Comparison of ENCODE assay signal across 38 cellular contexts in the genomic region with DNA sequence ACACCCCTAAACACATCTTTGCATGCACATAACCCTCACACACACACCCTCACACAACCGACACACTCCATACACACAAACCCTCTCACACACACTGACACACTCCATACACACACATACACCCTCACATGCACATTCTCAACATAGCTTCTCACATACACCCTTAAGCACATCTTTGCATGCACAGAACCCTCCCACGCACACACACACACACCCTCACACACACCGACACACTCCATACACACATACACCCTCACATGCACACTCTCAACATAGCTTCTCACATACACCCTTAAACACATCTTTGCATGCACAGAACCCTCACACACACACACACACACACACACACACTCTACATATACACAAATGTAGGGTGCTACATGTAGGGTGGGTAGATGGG.
"Had no signal": no experiment of that assay in that cellular context is flagged by ENCODE, and none has a peak within 500 bp of the region (broad histone marks: within the 10 kb centered on the region; RNA-seq: fewer than 3 reads in every experiment).

No MANE protein-coding gene starts in this region.

- H3K27ac Mint-ChIP-seq: activated B cell treated with CpG ODN at 0.5 μM for 24 hours; activated CD4-positive, alpha-beta memory T cell treated with anti-CD3 and anti-CD28 coated beads for 36 hours; activated CD4-positive, alpha-beta T cell treated with anti-CD3 and anti-CD28 coated beads, Interleukin-2, amount 10 ng/mL, durations not matched to agents 24 days and 14 days; activated CD8-positive, alpha-beta T cell treated with anti-CD3 and anti-CD28 coated beads for 36 hours; activated naive CD4-positive, alpha-beta T cell treated with anti-CD3 and anti-CD28 coated beads for 36 hours; activated naive CD4-positive, alpha-beta T cell treated with anti-CD3 and anti-CD28 coated beads, Interleukin-2, amount 50 U/mL, for 72 hours; activated naive CD8-positive, alpha-beta T cell treated with anti-CD3 and anti-CD28 coated beads for 36 hours; activated T-cell treated with anti-CD3 and anti-CD28 coated beads, Interleukin-2, amount 50 U/mL, for 72 hours; activated T-helper 1 cell treated with anti-CD3 and anti-CD28 coated beads, Interleukin-12 subunit alpha, Interleukin-12 subunit beta, Interleukin-2, Interleukin-4 antibody, amounts not matched to agents 30 ng/mL and 10 ng/mL and 1 ng/mL, durations not matched to agents 14 hours and 24 hours and 36 hours; activated T-helper 17 cell treated with anti-CD3 and anti-CD28 coated beads, Interleukin-2, amount 50 U/mL, for 72 hours; brain; T-helper 1 cell treated with Interleukin-12 subunit alpha and Interleukin-12 subunit beta and Interleukin-4 antibody, amounts not matched to agents 30 μg/mL and 1 μg/mL, for 36 hours; T-helper 2 cell treated with Interferon-gamma antibody and Interleukin-4, amounts not matched to agents 5 μg/mL and 100 μg/mL, for 36 hours had no signal

- H3K36me3 Mint-ChIP-seq: activated CD4-positive, alpha-beta memory T cell treated with anti-CD3 and anti-CD28 coated beads for 36 hours; activated naive CD4-positive, alpha-beta T cell treated with anti-CD3 and anti-CD28 coated beads, Interleukin-2, amount 50 U/mL, for 72 hours; activated naive CD8-positive, alpha-beta T cell treated with anti-CD3 and anti-CD28 coated beads for 36 hours; brain had no signal

- H3K4me3 ChIP-seq: adrenal gland, ascending aorta, breast epithelium, cardiac muscle cell had no signal

- H3K4me3 Mint-ChIP-seq: activated B cell treated with CpG ODN at 0.5 μM for 24 hours; activated CD4-positive, alpha-beta memory T cell treated with anti-CD3 and anti-CD28 coated beads for 36 hours; activated CD4-positive, alpha-beta T cell treated with anti-CD3 and anti-CD28 coated beads, Interleukin-2, amount 10 ng/mL, durations not matched to agents 24 days and 14 days; activated CD8-positive, alpha-beta T cell treated with anti-CD3 and anti-CD28 coated beads for 36 hours; activated naive CD4-positive, alpha-beta T cell treated with anti-CD3 and anti-CD28 coated beads for 36 hours; activated naive CD8-positive, alpha-beta T cell treated with anti-CD3 and anti-CD28 coated beads for 36 hours; activated T-cell treated with anti-CD3 and anti-CD28 coated beads, Interleukin-2, amount 50 U/mL, for 4 hours; activated T-cell treated with anti-CD3 and anti-CD28 coated beads, Interleukin-2, amount 50 U/mL, for 72 hours; activated T-helper 1 cell treated with anti-CD3 and anti-CD28 coated beads, Interleukin-12 subunit alpha, Interleukin-12 subunit beta, Interleukin-2, Interleukin-4 antibody, amounts not matched to agents 30 ng/mL and 10 ng/mL and 1 ng/mL, durations not matched to agents 14 hours and 24 hours and 36 hours; activated T-helper 17 cell treated with anti-CD3 and anti-CD28 coated beads, Interleukin-2, amount 50 U/mL, for 72 hours; brain; central memory CD8-positive, alpha-beta T cell; T-helper 1 cell treated with Interleukin-12 subunit alpha and Interleukin-12 subunit beta and Interleukin-4 antibody, amounts not matched to agents 30 μg/mL and 1 μg/mL, for 36 hours; T-helper 2 cell treated with Interferon-gamma antibody and Interleukin-4, amounts not matched to agents 5 μg/mL and 100 μg/mL, for 36 hours had no signal

- H3K27ac ChIP-seq: adrenal gland, ascending aorta, breast epithelium, cardiac muscle cell, VCaP had no signal

- H3K36me3 ChIP-seq: adrenal gland, ascending aorta, breast epithelium, cardiac muscle cell had no signal

- H3K9me3 Mint-ChIP-seq: activated B cell treated with CpG ODN at 0.5 μM for 24 hours; activated CD4-positive, alpha-beta memory T cell treated with anti-CD3 and anti-CD28 coated beads for 36 hours; activated CD4-positive, alpha-beta T cell treated with anti-CD3 and anti-CD28 coated beads, Interleukin-2, amount 10 ng/mL, durations not matched to agents 24 days and 14 days; activated CD8-positive, alpha-beta T cell treated with anti-CD3 and anti-CD28 coated beads for 36 hours; activated naive CD4-positive, alpha-beta T cell treated with anti-CD3 and anti-CD28 coated beads for 36 hours; activated naive CD4-positive, alpha-beta T cell treated with anti-CD3 and anti-CD28 coated beads, Interleukin-2, amount 50 U/mL, for 72 hours; activated naive CD8-positive, alpha-beta T cell treated with anti-CD3 and anti-CD28 coated beads for 36 hours; activated T-cell treated with anti-CD3 and anti-CD28 coated beads, Interleukin-2, amount 50 U/mL, for 4 hours; activated T-cell treated with anti-CD3 and anti-CD28 coated beads, Interleukin-2, amount 50 U/mL, for 72 hours; activated T-helper 1 cell treated with anti-CD3 and anti-CD28 coated beads, Interleukin-12 subunit alpha, Interleukin-12 subunit beta, Interleukin-2, Interleukin-4 antibody, amounts not matched to agents 30 ng/mL and 10 ng/mL and 1 ng/mL, durations not matched to agents 14 hours and 24 hours and 36 hours; activated T-helper 17 cell treated with anti-CD3 and anti-CD28 coated beads, Interleukin-2, amount 50 U/mL, for 72 hours; central memory CD8-positive, alpha-beta T cell; T-helper 1 cell treated with Interleukin-12 subunit alpha and Interleukin-12 subunit beta and Interleukin-4 antibody, amounts not matched to agents 30 μg/mL and 1 μg/mL, for 36 hours; T-helper 2 cell treated with Interferon-gamma antibody and Interleukin-4, amounts not matched to agents 5 μg/mL and 100 μg/mL, for 36 hours had no signal

- H3K4me1 ChIP-seq: adrenal gland, ascending aorta, breast epithelium had no signal

- ATAC-seq: activated CD8-positive, alpha-beta T cell treated with anti-CD3 and anti-CD28 coated beads for 36 hours; activated naive CD4-positive, alpha-beta T cell treated with anti-CD3 and anti-CD28 coated beads, Interleukin-2, amount 50 U/mL, for 72 hours; activated T-cell treated with anti-CD3 and anti-CD28 coated beads, Interleukin-2, amount 50 U/mL, for 4 hours; activated T-cell treated with anti-CD3 and anti-CD28 coated beads, Interleukin-2, amount 50 U/mL, for 72 hours; activated T-helper 17 cell treated with anti-CD3 and anti-CD28 coated beads, Interleukin-2, amount 50 U/mL, for 72 hours had no signal

- FAIRE-seq: TTC549 had no signal

- H3K27me3 ChIP-seq: adrenal gland, ascending aorta, breast epithelium, cardiac muscle cell had no signal

- H3K9me3 ChIP-seq: adrenal gland, ascending aorta, breast epithelium had no signal

- H3K4me1 Mint-ChIP-seq: activated B cell treated with CpG ODN at 0.5 μM for 24 hours; activated CD4-positive, alpha-beta T cell treated with anti-CD3 and anti-CD28 coated beads, Interleukin-2, amount 10 ng/mL, durations not matched to agents 24 days and 14 days; activated naive CD8-positive, alpha-beta T cell treated with anti-CD3 and anti-CD28 coated beads for 36 hours; activated T-helper 17 cell treated with anti-CD3 and anti-CD28 coated beads, Interleukin-2, amount 50 U/mL, for 72 hours; central memory CD8-positive, alpha-beta T cell had no signal

- DNase-seq: activated B cell treated with CpG ODN at 0.5 μM for 24 hours; activated CD4-positive, alpha-beta memory T cell treated with anti-CD3 and anti-CD28 coated beads for 36 hours; activated CD4-positive, alpha-beta T cell treated with anti-CD3 and anti-CD28 coated beads for 4 hours; activated CD4-positive, alpha-beta T cell treated with anti-CD3 and anti-CD28 coated beads, Interleukin-2, amount 10 ng/mL, durations not matched to agents 24 days and 14 days; activated CD4-positive, alpha-beta T cell treated with anti-CD3 and anti-CD28 coated beads, Interleukin-2, amount 50 U/mL, for 1 hour; activated CD4-positive, alpha-beta T cell treated with anti-CD3 and anti-CD28 coated beads, Interleukin-2, amount 50 U/mL, for 4 hours; activated CD4-positive, CD25-positive, alpha-beta regulatory T cell treated with anti-CD3 and anti-CD28 coated beads, Interleukin-2, amount 50 U/mL, for 72 hours; activated CD8-positive, alpha-beta memory T cell treated with anti-CD3 and anti-CD28 coated beads, Interleukin-2, amount 50 U/mL, for 4 hours; activated CD8-positive, alpha-beta T cell treated with anti-CD3 and anti-CD28 coated beads for 36 hours; activated effector memory CD4-positive, alpha-beta T cell treated with anti-CD3 and anti-CD28 coated beads, Interleukin-2, amount 50 U/mL, for 16 hours; activated gamma-delta T cell treated with Interleukin-2 at 50 U/mL for 16 hours; activated naive CD4-positive, alpha-beta T cell; activated naive CD4-positive, alpha-beta T cell treated with anti-CD3 and anti-CD28 coated beads for 36 hours; activated naive CD4-positive, alpha-beta T cell treated with anti-CD3 and anti-CD28 coated beads, Interleukin-2, amount 50 U/mL, for 16 hours; activated naive CD8-positive, alpha-beta T cell treated with anti-CD3 and anti-CD28 coated beads for 36 hours; activated T-cell treated with anti-CD3 and anti-CD28 coated beads for 4 hours; activated T-cell treated with anti-CD3 and anti-CD28 coated beads, Interleukin-2, amount 50 U/mL, for 1 hour; activated T-cell treated with anti-CD3 and anti-CD28 coated beads, Interleukin-2, amount 50 U/mL, for 4 hours; activated T-cell treated with anti-CD3 and anti-CD28 coated beads, Interleukin-2, amount 50 U/mL, for 72 hours; adrenal gland; amniotic stem cell; caudate nucleus; cerebellar nuclear complex; T-helper 1 cell; T-helper 2 cell; T-helper 9 cell had no signal

- H3K27me3 Mint-ChIP-seq: activated B cell treated with CpG ODN at 0.5 μM for 24 hours; activated CD4-positive, alpha-beta memory T cell treated with anti-CD3 and anti-CD28 coated beads for 36 hours; activated CD4-positive, alpha-beta T cell treated with anti-CD3 and anti-CD28 coated beads, Interleukin-2, amount 10 ng/mL, durations not matched to agents 24 days and 14 days; activated CD8-positive, alpha-beta T cell treated with anti-CD3 and anti-CD28 coated beads for 36 hours; activated naive CD8-positive, alpha-beta T cell treated with anti-CD3 and anti-CD28 coated beads for 36 hours; activated T-helper 17 cell treated with anti-CD3 and anti-CD28 coated beads, Interleukin-2, amount 50 U/mL, for 72 hours; brain; central memory CD8-positive, alpha-beta T cell had no signal
